In genomic region chr3:45980819-45981218, GRCh38 we compare ENCODE assay signal across 2 cellular contexts.
TF ChIP-seq lines count a peak whose summit lies in the region.

No MANE protein-coding gene starts in this region.

TF ChIP-seq in SK-N-SH, 30 proteins besides CTCF, POLR2A, EP300 and RAD21 (continued from another document):
- no peak for TF ChIP-seq USF1 (IDR thresholded peaks at IDR 0.05; ENCODE audit: borderline replicate concordance, low read depth)
- TF ChIP-seq NFIC (IDR thresholded peaks at IDR 0.05; ENCODE audit: borderline replicate concordance): no peak
- no peak for TF ChIP-seq ELF1 (IDR thresholded peaks at IDR 0.05)
- no peak for TF ChIP-seq TCF12 (IDR thresholded peaks at IDR 0.05)
- no peak for TF ChIP-seq USF2 (IDR thresholded peaks at IDR 0.05; ENCODE audit: borderline replicate concordance, low read depth, low read length)
- no peak for TF ChIP-seq JUND (IDR thresholded peaks at IDR 0.05)
- TF ChIP-seq REST (IDR thresholded peaks at IDR 0.05; ENCODE audit: low read depth, low read length): no peak
- TF ChIP-seq GABPA (IDR thresholded peaks at IDR 0.05; ENCODE audit: low read depth): no peak
- no peak for TF ChIP-seq RXRA (IDR thresholded peaks at IDR 0.05; ENCODE audit: borderline replicate concordance, low read depth)
- TF ChIP-seq FOXJ3 (CRISPR knock-in tag; IDR thresholded peaks at IDR 0.05): no peak
- no peak for TF ChIP-seq ZBTB33 (IDR thresholded peaks at IDR 0.05; ENCODE audit: borderline replicate concordance, low read depth)
- no peak for TF ChIP-seq IRF3 (IDR thresholded peaks at IDR 0.05; ENCODE audit: low read depth, low read length)
- no peak for TF ChIP-seq RFX5 (IDR thresholded peaks at IDR 0.05; ENCODE audit: low read length)
- TF ChIP-seq MXI1 (IDR thresholded peaks at IDR 0.05; ENCODE audit: low read depth, low read length): no peak
- TF ChIP-seq FOSL2 (IDR thresholded peaks at IDR 0.05; ENCODE audit: borderline replicate concordance, low read depth): no peak
- no peak for TF ChIP-seq CHD2 (IDR thresholded peaks at IDR 0.05; ENCODE audit: low read length, partially characterized antibody)
- no peak for TF ChIP-seq NRF1 (IDR thresholded peaks at IDR 0.05; ENCODE audit: low read depth, low read length)
- TF ChIP-seq EZH2phosphoT487 (IDR thresholded peaks at IDR 0.05; ENCODE audit: borderline replicate concordance, low read depth): no peak

TF ChIP-seq in SK-N-SH treated with all-trans-retinoic acid at 6 μM for 48 hours, 23 proteins besides CTCF, POLR2A, EP300 and RAD21 (continued from another document):
- TF ChIP-seq PATZ1 (CRISPR knock-in tag; IDR thresholded peaks at IDR 0.05; ENCODE audit: borderline replicate concordance) (no peak), ZFP3 (CRISPR knock-in tag; IDR thresholded peaks at IDR 0.05) (no peak), CSDC2 (CRISPR knock-in tag; IDR thresholded peaks at IDR 0.05) (no peak), TCF4 (CRISPR knock-in tag; IDR thresholded peaks at IDR 0.05; ENCODE audit: borderline replicate concordance) (no peak), BACH2 (CRISPR knock-in tag; IDR thresholded peaks at IDR 0.05; ENCODE audit: borderline replicate concordance) (no peak), CSRNP3 (CRISPR knock-in tag; IDR thresholded peaks at IDR 0.05) (no peak), ZC3H10 (CRISPR knock-in tag; IDR thresholded peaks at IDR 0.05) (no peak), TSHZ2 (CRISPR knock-in tag; IDR thresholded peaks at IDR 0.05) (no peak), TOX (CRISPR knock-in tag; IDR thresholded peaks at IDR 0.05; ENCODE audit: borderline replicate concordance) (no peak), RARB (CRISPR knock-in tag; IDR thresholded peaks at IDR 0.05) (no peak)
